10 cellular contexts compared by ENCODE assay signal in genomic region chr3:38297947-38298711, GRCh38. TPM values are rescaled to one million over a fixed set of nuclear protein-coding genes. Genes with fewer than 3 reads are reported as not detected.
DNase-seq lines count a peak whose midpoint lies in the region; ATAC-seq and TF ChIP-seq lines count a peak whose summit lies in the region.
"Had no signal": no experiment of that assay in that cellular context is flagged by ENCODE, and none has a peak within 500 bp of the region (broad histone marks: within the 10 kb centered on the region; RNA-seq: fewer than 3 reads in every experiment).

No MANE protein-coding gene starts in this region.

- no peak overlapping the region for H3K4me3 Mint-ChIP-seq in WTC11

- no peaks in the 10 kb centered on the region for H3K9me3 Mint-ChIP-seq in WTC11

- CTCF ChIA-PET in WTC11 (lab: Charles Lee), result interaction anchor here (0.6 to 2.1 kb wide), 26 partner anchors 8 to 663 kb away, joined by 3 to 12 read pairs (median 4); partner anchors contain the start of genes EXOG, SLC22A14 and XYLB

- H3K27me3 ChIP-seq in BE2C, result no peaks in the 10 kb centered on the region

- intact Hi-C loops in left colon (cut with DNase I, micrococcal nuclease), result no loop called here

- no peaks in the 10 kb centered on the region for H3K36me3 ChIP-seq in BE2C

- H3K4me3 ChIP-seq in BE2C (ENCODE audit: low read depth, low read length), result no peak overlapping the region
- H3K4me3 ChIP-seq: mucosa of descending colon had no signal

- H3K4me1 Mint-ChIP-seq in WTC11, result no peaks in the 10 kb centered on the region

- H3K4me1 ChIP-seq in BE2C, result no peaks in the 10 kb centered on the region

- POLR2A ChIA-PET in WTC11 (lab: Charles Lee), result no interaction called here

- no peak overlapping the region for H3K27ac Mint-ChIP-seq in WTC11

- peak; percentile 68 for ATAC-seq in WTC11
- peak; percentile 52 for ATAC-seq in left colon
- ATAC-seq in GM19023 (IDR thresholded peaks at IDR 0.05; ENCODE audit: unreplicated experiment), result no peak
- ATAC-seq in HG02759 (IDR thresholded peaks at IDR 0.05; ENCODE audit: unreplicated experiment), result no peak
- ATAC-seq: mucosa of descending colon had no signal

- no peaks in the 10 kb centered on the region for H3K36me3 Mint-ChIP-seq in WTC11

- peak; percentile 0; the same call in 1 of the 2 replicates for TF ChIP-seq CTCF in BE2C (IDR thresholded peaks at IDR 0.05; ENCODE audit: low read depth, low read length)
- peak; percentile 22; the same call in 1 of the 2 replicates for TF ChIP-seq CTCF in WTC11 (IDR thresholded peaks at IDR 0.05)

- no peaks in the 10 kb centered on the region; the same call in 1 of the 2 replicates for H3K27me3 Mint-ChIP-seq in WTC11 (ENCODE audit: low read depth)

- no peaks in the 10 kb centered on the region for H3K9me3 ChIP-seq in BE2C
- H3K9me3 ChIP-seq: mucosa of descending colon had no signal

- DNase-seq in BE2C (no peak), HCEC 1CT (peak; percentile 30), WTC11 (ENCODE audit: low spot score) (no peak), left colon (no peak), NCI-H2081 (lab: John Stamatoyannopoulos, UW) (no peak)
- no peak for DNase-seq in stimulated activated CD8-positive, alpha-beta memory T cell treated with anti-CD3 and anti-CD28 coated beads, Interleukin-4, amount 100 ng/mL, for 48 hours
- DNase-seq: mucosa of descending colon, NCI-H1105 treated with DMSO at 0.1 percent for 48 hours had no signal

TF ChIP-seq in WTC11, 78 proteins besides CTCF, POLR2A, EP300 and RAD21:
- TF ChIP-seq USF2 (CRISPR knock-in tag; IDR thresholded peaks at IDR 0.05), result no peak
- TF ChIP-seq TP53 (CRISPR knock-in tag; IDR thresholded peaks at IDR 0.05), result no peak
- TF ChIP-seq SP1 (CRISPR knock-in tag; conservative IDR thresholded peaks at IDR 0.05), result no peak
- TF ChIP-seq ZMAT4 (CRISPR knock-in tag; IDR thresholded peaks at IDR 0.05), result no peak
- TF ChIP-seq CREM (CRISPR knock-in tag; IDR thresholded peaks at IDR 0.05), result no peak
- no peak for TF ChIP-seq RORB (CRISPR knock-in tag; IDR thresholded peaks at IDR 0.05)
- TF ChIP-seq AR (CRISPR knock-in tag; IDR thresholded peaks at IDR 0.05), result no peak
- no peak for TF ChIP-seq FOXP4 (CRISPR knock-in tag; IDR thresholded peaks at IDR 0.05)
- TF ChIP-seq NFATC4 (CRISPR knock-in tag; IDR thresholded peaks at IDR 0.05), result no peak

RNA-seq across cellular contexts. Expression of gene SLC22A14, which starts 16.0 kb away (rescaled TPM):
- polyA plus RNA-seq in BE2C (2012; ENCODE audit: insufficient read depth, insufficient read length, low read depth), result not detected
- 0.09 TPM in 1 of 3 replicates, not detected in the others for total RNA-seq in WTC11 (2021)
- not detected for total RNA-seq in left colon

RNA-seq across cellular contexts. Expression of gene SLC22A13, which starts 32.5 kb away (rescaled TPM):
- 0.29 TPM for polyA plus RNA-seq in BE2C (2012; ENCODE audit: insufficient read depth, insufficient read length, low read depth)
- total RNA-seq in WTC11 (2021) (0.16 to 0.42 TPM (median 0.30 TPM) in 3 replicates), left colon (under 1 TPM; 0.27 to 0.61 TPM)

RNA-seq across cellular contexts. Expression of gene XYLB, which starts 48.5 kb away (rescaled TPM):
- polyA plus RNA-seq in BE2C (2012; ENCODE audit: insufficient read depth, insufficient read length, low read depth), result 2.4 TPM
- total RNA-seq in WTC11 (2021) (3.1 to 4.1 TPM (median 3.3 TPM) in 3 replicates), left colon (10 to 100 TPM; 18.0 to 19.2 TPM)

Comparison
In these comparisons a context has a peak if more than half of its experiments do, and no peak if none do; other contexts are left out.
1. ATAC-seq: peak in WTC11 (single experiment) and left colon (single experiment); none in GM19023 (single experiment) and HG02759 (single experiment).